14 cellular contexts compared by ENCODE assay signal in genomic region chr5:149588947-149589346, GRCh38.
"Had no signal": no experiment of that assay in that cellular context is flagged by ENCODE, and none has a peak within 500 bp of the region (broad histone marks: within the 10 kb centered on the region; RNA-seq: fewer than 3 reads in every experiment).

No MANE protein-coding gene starts in this region.

- H3K4me3 ChIP-seq: cardiac muscle cell, esophagus muscularis mucosa, upper lobe of left lung had no signal

- H3K9me3 ChIP-seq: esophagus muscularis mucosa, upper lobe of left lung had no signal

- DNase-seq: activated CD4-positive, alpha-beta T cell treated with anti-CD3 and anti-CD28 coated beads, Interleukin-2, amount 50 U/mL, for 48 hours; activated naive CD8-positive, alpha-beta T cell treated with anti-CD3 and anti-CD28 coated beads for 36 hours; amygdala; dermis blood vessel endothelial cell; effector memory CD4-positive, alpha-beta T cell; left cardiac atrium; midbrain; nephron progenitor cell; nucleus accumbens; posterior cingulate gyrus; SW 1271; upper lobe of left lung had no signal

- H3K27me3 ChIP-seq: esophagus muscularis mucosa, upper lobe of left lung had no signal

- H3K36me3 ChIP-seq: cardiac muscle cell, upper lobe of left lung had no signal

- H3K27ac ChIP-seq: cardiac muscle cell, esophagus muscularis mucosa had no signal
